In the genomic region with DNA sequence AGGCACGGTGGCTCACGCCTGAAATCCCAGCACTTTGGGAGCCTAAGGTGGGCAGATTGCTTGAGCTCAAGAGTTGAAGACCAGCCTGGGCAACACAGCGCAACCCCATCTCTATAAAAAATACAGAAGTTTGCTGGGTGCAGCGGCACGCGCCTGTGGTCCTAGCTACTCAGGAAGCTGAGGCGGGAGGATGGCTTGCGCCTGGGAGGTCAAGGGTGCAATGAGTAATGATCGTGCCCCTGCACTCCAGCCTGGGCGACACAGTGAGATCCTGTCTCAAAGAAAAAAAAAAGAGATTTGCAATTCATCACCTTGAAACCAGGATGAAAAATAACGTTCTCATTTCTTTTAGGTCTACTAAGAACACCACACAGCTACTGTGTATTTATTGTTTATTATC, we compare ENCODE assay signal across 1 cellular context.
TF ChIP-seq lines count a peak whose summit lies in the region.

No MANE protein-coding gene starts in this region.

TF ChIP-seq in HepG2, 621 proteins besides CTCF, POLR2A, EP300 and RAD21:
- TF ChIP-seq MTA1 (CRISPR knock-in tag; IDR thresholded peaks at IDR 0.05; ENCODE audit: borderline replicate concordance) = no peak
- TF ChIP-seq MYNN (CRISPR knock-in tag; IDR thresholded peaks at IDR 0.05; ENCODE audit: low read depth) = no peak
- TF ChIP-seq, protein P1, sequence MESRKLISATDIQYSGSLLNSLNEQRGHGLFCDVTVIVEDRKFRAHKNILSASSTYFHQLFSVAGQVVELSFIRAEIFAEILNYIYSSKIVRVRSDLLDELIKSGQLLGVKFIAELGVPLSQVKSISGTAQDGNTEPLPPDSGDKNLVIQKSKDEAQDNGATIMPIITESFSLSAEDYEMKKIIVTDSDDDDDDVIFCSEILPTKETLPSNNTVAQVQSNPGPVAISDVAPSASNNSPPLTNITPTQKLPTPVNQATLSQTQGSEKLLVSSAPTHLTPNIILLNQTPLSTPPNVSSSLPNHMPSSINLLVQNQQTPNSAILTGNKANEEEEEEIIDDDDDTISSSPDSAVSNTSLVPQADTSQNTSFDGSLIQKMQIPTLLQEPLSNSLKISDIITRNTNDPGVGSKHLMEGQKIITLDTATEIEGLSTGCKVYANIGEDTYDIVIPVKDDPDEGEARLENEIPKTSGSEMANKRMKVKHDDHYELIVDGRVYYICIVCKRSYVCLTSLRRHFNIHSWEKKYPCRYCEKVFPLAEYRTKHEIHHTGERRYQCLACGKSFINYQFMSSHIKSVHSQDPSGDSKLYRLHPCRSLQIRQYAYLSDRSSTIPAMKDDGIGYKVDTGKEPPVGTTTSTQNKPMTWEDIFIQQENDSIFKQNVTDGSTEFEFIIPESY (CRISPR knock-in tag; IDR thresholded peaks at IDR 0.05) = peak; percentile 62
- TF ChIP-seq ZBTB38 (CRISPR knock-in tag; IDR thresholded peaks at IDR 0.05) = peak; percentile 27; the same call in 1 of the 2 replicates
- no peak for TF ChIP-seq HOXA5 (CRISPR knock-in tag; IDR thresholded peaks at IDR 0.05)
- TF ChIP-seq FOXC1 (CRISPR knock-in tag; IDR thresholded peaks at IDR 0.05; ENCODE audit: borderline replicate concordance) = no peak
- no peak for TF ChIP-seq ZNF792 (CRISPR knock-in tag; IDR thresholded peaks at IDR 0.05)
- no peak for TF ChIP-seq ZBTB20 (CRISPR knock-in tag; IDR thresholded peaks at IDR 0.05; ENCODE audit: borderline replicate concordance, low read depth)
- TF ChIP-seq KLF15 (CRISPR knock-in tag; IDR thresholded peaks at IDR 0.05; ENCODE audit: borderline replicate concordance) = no peak
- TF ChIP-seq ZSCAN12 (CRISPR knock-in tag; IDR thresholded peaks at IDR 0.05) = no peak
- TF ChIP-seq, protein P2, sequence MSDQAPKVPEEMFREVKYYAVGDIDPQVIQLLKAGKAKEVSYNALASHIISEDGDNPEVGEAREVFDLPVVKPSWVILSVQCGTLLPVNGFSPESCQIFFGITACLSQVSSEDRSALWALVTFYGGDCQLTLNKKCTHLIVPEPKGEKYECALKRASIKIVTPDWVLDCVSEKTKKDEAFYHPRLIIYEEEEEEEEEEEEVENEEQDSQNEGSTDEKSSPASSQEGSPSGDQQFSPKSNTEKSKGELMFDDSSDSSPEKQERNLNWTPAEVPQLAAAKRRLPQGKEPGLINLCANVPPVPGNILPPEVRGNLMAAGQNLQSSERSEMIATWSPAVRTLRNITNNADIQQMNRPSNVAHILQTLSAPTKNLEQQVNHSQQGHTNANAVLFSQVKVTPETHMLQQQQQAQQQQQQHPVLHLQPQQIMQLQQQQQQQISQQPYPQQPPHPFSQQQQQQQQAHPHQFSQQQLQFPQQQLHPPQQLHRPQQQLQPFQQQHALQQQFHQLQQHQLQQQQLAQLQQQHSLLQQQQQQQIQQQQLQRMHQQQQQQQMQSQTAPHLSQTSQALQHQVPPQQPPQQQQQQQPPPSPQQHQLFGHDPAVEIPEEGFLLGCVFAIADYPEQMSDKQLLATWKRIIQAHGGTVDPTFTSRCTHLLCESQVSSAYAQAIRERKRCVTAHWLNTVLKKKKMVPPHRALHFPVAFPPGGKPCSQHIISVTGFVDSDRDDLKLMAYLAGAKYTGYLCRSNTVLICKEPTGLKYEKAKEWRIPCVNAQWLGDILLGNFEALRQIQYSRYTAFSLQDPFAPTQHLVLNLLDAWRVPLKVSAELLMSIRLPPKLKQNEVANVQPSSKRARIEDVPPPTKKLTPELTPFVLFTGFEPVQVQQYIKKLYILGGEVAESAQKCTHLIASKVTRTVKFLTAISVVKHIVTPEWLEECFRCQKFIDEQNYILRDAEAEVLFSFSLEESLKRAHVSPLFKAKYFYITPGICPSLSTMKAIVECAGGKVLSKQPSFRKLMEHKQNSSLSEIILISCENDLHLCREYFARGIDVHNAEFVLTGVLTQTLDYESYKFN (CRISPR knock-in tag; conservative IDR thresholded peaks at IDR 0.05) = no peak
- no peak for TF ChIP-seq NR2C2 (CRISPR knock-in tag; IDR thresholded peaks at IDR 0.05; ENCODE audit: borderline replicate concordance)
